In the genomic region with DNA sequence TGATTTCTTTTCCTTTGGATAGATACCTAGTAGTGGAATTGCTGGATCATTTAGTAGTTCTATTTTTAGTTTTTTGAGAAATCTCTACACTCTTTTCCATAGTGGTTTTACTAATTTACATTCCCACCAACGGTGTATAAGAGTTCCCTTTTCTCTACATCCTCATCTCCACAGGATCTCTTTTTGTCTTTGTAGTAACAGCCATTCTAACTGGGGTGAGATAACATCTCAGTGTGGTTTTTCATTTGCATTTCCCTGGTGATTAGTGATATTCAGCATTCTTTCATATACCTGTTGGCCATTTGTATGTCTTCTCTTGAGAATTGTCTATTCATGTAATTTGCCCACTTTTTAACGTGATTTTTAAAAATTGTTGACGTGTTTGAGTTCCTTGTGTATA, we compare ENCODE assay signal across 1 cellular context.
TF ChIP-seq lines count a peak whose summit lies in the region.

No MANE protein-coding gene starts in this region.

TF ChIP-seq in GM12878, 131 proteins besides CTCF, POLR2A, EP300 and RAD21:
- TF ChIP-seq POLR2AphosphoS5 (IDR thresholded peaks at IDR 0.05; ENCODE audit: low read length), result no peak
